Comparison of ENCODE assay signal across 13 cellular contexts in the genomic region with DNA sequence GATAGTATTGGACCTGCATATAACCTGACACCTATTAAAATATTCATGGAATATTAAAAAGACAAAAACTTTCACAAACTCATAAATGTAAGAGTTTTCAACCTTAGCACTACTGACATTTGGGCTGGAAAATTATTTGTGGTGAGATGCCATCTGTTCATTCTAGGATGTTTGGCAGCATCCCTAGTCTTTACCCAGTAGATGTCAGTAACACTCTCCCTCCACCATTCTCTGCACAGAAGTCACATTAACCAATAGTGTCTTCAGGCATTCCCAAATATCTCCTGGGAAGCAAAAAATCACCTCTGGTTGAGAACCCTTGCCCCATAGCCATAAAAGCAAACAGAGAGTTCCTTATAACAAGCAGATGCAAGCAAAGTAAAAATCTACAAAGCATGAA. TPM values are rescaled to one million over a fixed set of nuclear protein-coding genes. Genes with fewer than 3 reads are reported as not detected.
DNase-seq lines count a peak whose midpoint lies in the region; ATAC-seq and TF ChIP-seq lines count a peak whose summit lies in the region.
"Had no signal": no experiment of that assay in that cellular context is flagged by ENCODE, and none has a peak within 500 bp of the region (broad histone marks: within the 10 kb centered on the region; RNA-seq: fewer than 3 reads in every experiment).

No MANE protein-coding gene starts in this region.

- no peak overlapping the region for H3K9ac ChIP-seq in DND-41 (ENCODE audit: low read depth, low read length)

- no peaks in the 10 kb centered on the region for H4K20me1 ChIP-seq in DND-41 (ENCODE audit: insufficient read depth, low read length)

- H3K9me3 Mint-ChIP-seq in T-cell: peaks cover 0 to 8% (median 4%) of the 10 kb centered on the region in 3 donors
- H3K9me3 Mint-ChIP-seq: central memory CD8-positive, alpha-beta T cell had no signal

- TF ChIP-seq EP300 in Ishikawa (IDR thresholded peaks at IDR 0.05; ENCODE audit: borderline replicate concordance): no peak

- no peaks in the 10 kb centered on the region for H3K79me2 ChIP-seq in DND-41 (ENCODE audit: insufficient read depth, low read length)

- H3K36me3 ChIP-seq in DND-41 (ENCODE audit: insufficient read depth, low read length): no peaks in the 10 kb centered on the region
- H3K36me3 ChIP-seq in WERI-Rb-1: no peaks in the 10 kb centered on the region
- no peaks in the 10 kb centered on the region for H3K36me3 ChIP-seq in kidney epithelial cell (ENCODE audit: control insufficient read depth, insufficient read depth, low read length)
- H3K36me3 ChIP-seq in HAP-1 (replicated peaks): no peaks in the 10 kb centered on the region

- H3K4me3 Mint-ChIP-seq in T-cell: no peak overlapping the region
- H3K4me3 Mint-ChIP-seq: central memory CD8-positive, alpha-beta T cell had no signal

- no peaks in the 10 kb centered on the region for H3K4me1 ChIP-seq in DND-41 (ENCODE audit: insufficient read depth, low read length)
- no peaks in the 10 kb centered on the region for H3K4me1 ChIP-seq in HAP-1

- no peak overlapping the region for H3K4me2 ChIP-seq in DND-41 (ENCODE audit: insufficient read depth, low read length)

- H3K27ac Mint-ChIP-seq in T-cell: no peak overlapping the region

- H3K4me3 ChIP-seq in DND-41 (ENCODE audit: low read depth in 1 of 2, low read length in 2 of 2) (no peak overlapping the region), WERI-Rb-1 (ENCODE audit: low read depth, low read length) (no peak overlapping the region), kidney epithelial cell (ENCODE audit: low read depth, low read length) (no peak overlapping the region), HAP-1 (no peak overlapping the region)

- TF ChIP-seq CTCF in DND-41 (IDR thresholded peaks at IDR 0.05; ENCODE audit: borderline replicate concordance, extremely low read depth, low read length, poor library complexity, severe bottlenecking) (peak; percentile 36), WERI-Rb-1 (IDR thresholded peaks at IDR 0.05; ENCODE audit: low read depth, low read length) (peak; percentile 43), kidney epithelial cell (IDR thresholded peaks at IDR 0.05; ENCODE audit: insufficient read depth, low read length, poor library complexity, severe bottlenecking) (peak; percentile 18)

- POLR2A ChIA-PET in T-cell (lab: Charles Lee): no interaction called here

- H3K9me3 ChIP-seq in DND-41 (ENCODE audit: insufficient read depth, low read length, severe bottlenecking): no peaks in the 10 kb centered on the region
- no peaks in the 10 kb centered on the region for H3K9me3 ChIP-seq in WERI-Rb-1 (ENCODE audit: severe bottlenecking)
- H3K9me3 ChIP-seq in HAP-1: no peaks in the 10 kb centered on the region

- no peaks in the 10 kb centered on the region for H3K36me3 Mint-ChIP-seq in T-cell

- H3K27ac ChIP-seq in DND-41 (ENCODE audit: low read length): no peak overlapping the region
- H3K27ac ChIP-seq in WERI-Rb-1: no peak overlapping the region

- in situ Hi-C loops in HAP-1 (cut with MboI; ENCODE audit: low sequenced_read_pairs): no loop called here

- DNase-seq in DND-41: no peak
- no peak for DNase-seq in WERI-Rb-1
- no peak for DNase-seq in kidney epithelial cell (ENCODE audit: low read depth)
- DNase-seq in activated CD4-positive, alpha-beta T cell treated with anti-CD3 and anti-CD28 coated beads for 1 hour: no peak
- DNase-seq in T-cell: no peak
- DNase-seq in HAP-1 (ENCODE audit: low spot score in 2 of 2): no peak
- DNase-seq: activated T-cell treated with anti-CD3 and anti-CD28 coated beads, Interleukin-2, amount 50 U/mL, for 48 hours; NCI-H2227 treated with DMSO at 0.1 percent for 48 hours; T1000 had no signal

- 0 out of 2 replicates have a peak, but pooled peaks have one; percentile 12 for TF ChIP-seq RAD21 in Ishikawa (IDR thresholded peaks at IDR 0.05; ENCODE audit: low read depth)

- H3K27me3 Mint-ChIP-seq in T-cell: no peaks in the 10 kb centered on the region
- H3K27me3 Mint-ChIP-seq: central memory CD8-positive, alpha-beta T cell had no signal

- H3K4me1 Mint-ChIP-seq in T-cell: no peaks in the 10 kb centered on the region
- H3K4me1 Mint-ChIP-seq: central memory CD8-positive, alpha-beta T cell had no signal

- H2AFZ ChIP-seq in DND-41 (ENCODE audit: low read depth, low read length): no peak overlapping the region

- peak; percentile 53; the same call in 1 of the 3 replicates for ATAC-seq in DND-41 (ENCODE audit: insufficient read depth, low read depth)
- ATAC-seq in T-cell (replicated peaks in 1 of 4): no peak
- no peak for ATAC-seq in HG02798 (IDR thresholded peaks at IDR 0.05; ENCODE audit: poor library complexity, unreplicated experiment)

- CTCF ChIA-PET in T-cell (lab: Charles Lee): no interaction called here

- no peaks in the 10 kb centered on the region for H3K27me3 ChIP-seq in DND-41 (ENCODE audit: insufficient read depth, low read length, poor library complexity)
- H3K27me3 ChIP-seq in WERI-Rb-1 (ENCODE audit: insufficient read depth, low read depth, severe bottlenecking): no peaks in the 10 kb centered on the region
- no peaks in the 10 kb centered on the region for H3K27me3 ChIP-seq in kidney epithelial cell (ENCODE audit: control insufficient read depth, insufficient read depth, low read length)
- H3K27me3 ChIP-seq in HAP-1 (ENCODE audit: low read depth): no peaks in the 10 kb centered on the region

TF ChIP-seq in Ishikawa, 13 proteins besides CTCF, POLR2A, EP300 and RAD21:
- no peak for TF ChIP-seq FOXM1 (IDR thresholded peaks at IDR 0.05; ENCODE audit: borderline replicate concordance, low read depth)
- TF ChIP-seq, protein P1, sequence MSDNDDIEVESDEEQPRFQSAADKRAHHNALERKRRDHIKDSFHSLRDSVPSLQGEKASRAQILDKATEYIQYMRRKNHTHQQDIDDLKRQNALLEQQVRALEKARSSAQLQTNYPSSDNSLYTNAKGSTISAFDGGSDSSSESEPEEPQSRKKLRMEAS (IDR thresholded peaks at IDR 0.05): no peak
- TF ChIP-seq TCF12 (IDR thresholded peaks at IDR 0.05; ENCODE audit: low read depth): no peak
- TF ChIP-seq CREB1 (IDR thresholded peaks at IDR 0.05; ENCODE audit: low read depth): no peak

RNA-seq across cellular contexts. Expression of a gene that starts 41.4 kb away (rescaled TPM):
- not detected in 2 replicates for total RNA-seq in kidney epithelial cell
- not detected for total RNA-seq in T-cell
- total RNA-seq: mononuclear cell had no signal
